In the genomic region with DNA sequence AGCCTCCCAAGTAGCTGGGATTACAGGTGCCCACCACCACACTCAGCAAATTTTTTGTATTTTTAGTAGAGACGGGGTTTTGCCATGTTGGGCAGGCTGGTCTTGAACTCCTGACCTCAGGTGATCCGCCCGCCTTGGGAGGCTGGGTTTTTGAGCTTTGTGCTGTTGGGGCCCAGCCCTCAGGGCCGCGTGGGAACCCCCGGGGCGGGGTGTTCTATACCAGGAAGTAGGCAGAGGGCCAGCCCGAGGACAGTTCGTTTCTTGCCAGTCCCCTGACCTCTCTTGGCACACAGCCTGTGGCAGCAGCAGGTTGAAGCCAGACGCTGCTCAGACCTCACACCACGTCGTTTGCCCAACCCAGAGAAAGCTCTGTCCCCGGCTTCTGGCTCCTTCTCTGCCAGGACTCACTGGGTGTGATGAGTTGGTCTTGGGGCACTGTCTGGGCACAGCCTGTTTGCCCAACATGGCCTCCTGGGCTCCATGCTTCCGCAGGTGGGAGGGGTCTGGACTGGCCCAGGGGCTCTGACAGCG, we compare ENCODE assay signal across 10 cellular contexts. TPM values are rescaled to one million over a fixed set of nuclear protein-coding genes. Genes with fewer than 3 reads are reported as not detected.
DNase-seq lines count a peak whose midpoint lies in the region; ATAC-seq and TF ChIP-seq lines count a peak whose summit lies in the region.
"Had no signal": no experiment of that assay in that cellular context is flagged by ENCODE, and none has a peak within 500 bp of the region (broad histone marks: within the 10 kb centered on the region; RNA-seq: fewer than 3 reads in every experiment).

No MANE protein-coding gene starts in this region.

- H3K9me3 ChIP-seq in colonic mucosa (no peaks in the 10 kb centered on the region), aorta (ENCODE audit: control insufficient read depth, low read length) (no peaks in the 10 kb centered on the region)

- 41 to 47% methylated on average over 15 of the region's 15 CpGs for WGBS in aorta, 2 donors

- H3K4me3 ChIP-seq in colonic mucosa (no peak overlapping the region), aorta (ENCODE audit: low read length in 2 of 2) (no peak overlapping the region)

- no peak for TF ChIP-seq CTCF in colonic mucosa (IDR thresholded peaks at IDR 0.05)

- intact Hi-C loops in colonic mucosa (cut with DNase I) (no loop called here), aorta (cut with DNase I) (no loop called here)

- H3K9me3 Mint-ChIP-seq in activated naive CD8-positive, alpha-beta T cell treated with anti-CD3 and anti-CD28 coated beads, Interleukin-2, amount 10 ng/mL, durations not matched to agents 7 days and 5 days, result no peaks in the 10 kb centered on the region
- H3K9me3 Mint-ChIP-seq in activated naive CD8-positive, alpha-beta T cell treated with anti-CD3 and anti-CD28 coated beads, Interleukin-2, amount 50 U/mL, for 24 hours, result no peaks in the 10 kb centered on the region
- no peaks in the 10 kb centered on the region for H3K9me3 Mint-ChIP-seq in stimulated activated memory B cell treated with anti-CD40 and anti-IgM and Interleukin-4, amounts not matched to agents 10 μg/mL and 1 μg/mL and 100 μg/mL, for 72 hours

- H3K27me3 ChIP-seq in colonic mucosa (no peaks in the 10 kb centered on the region), aorta (ENCODE audit: control insufficient read depth in 1 of 2, insufficient read depth in 2 of 2, low read length in 1 of 2) (no peaks in the 10 kb centered on the region)

- H3K4me3 Mint-ChIP-seq in activated naive CD8-positive, alpha-beta T cell treated with anti-CD3 and anti-CD28 coated beads, Interleukin-2, amount 10 ng/mL, durations not matched to agents 7 days and 5 days, result no peak overlapping the region
- H3K4me3 Mint-ChIP-seq in activated naive CD8-positive, alpha-beta T cell treated with anti-CD3 and anti-CD28 coated beads, Interleukin-2, amount 50 U/mL, for 24 hours, result no peak overlapping the region
- H3K4me3 Mint-ChIP-seq in stimulated activated memory B cell treated with anti-CD40 and anti-IgM and Interleukin-4, amounts not matched to agents 10 μg/mL and 1 μg/mL and 100 μg/mL, for 72 hours, result no peak overlapping the region

- ATAC-seq in activated naive CD8-positive, alpha-beta T cell treated with anti-CD3 and anti-CD28 coated beads, Interleukin-2, amount 10 ng/mL, durations not matched to agents 7 days and 5 days (ENCODE audit: low read depth), result no peak
- no peak for ATAC-seq in activated naive CD8-positive, alpha-beta T cell treated with anti-CD3 and anti-CD28 coated beads, Interleukin-2, amount 50 U/mL, for 24 hours
- ATAC-seq in aorta (ENCODE audit: low FRiP score) (peak; percentile 70), HG02884 (IDR thresholded peaks at IDR 0.05; ENCODE audit: unreplicated experiment) (no peak)
- no peak for ATAC-seq in stimulated activated memory B cell treated with anti-CD40 and anti-IgM and Interleukin-4, amounts not matched to agents 10 μg/mL and 1 μg/mL and 100 μg/mL, for 72 hours

- H3K4me1 ChIP-seq in colonic mucosa, result peaks cover 16% of the 10 kb centered on the region
- no peaks in the 10 kb centered on the region for H3K4me1 ChIP-seq in aorta (ENCODE audit: control insufficient read depth in 1 of 2, insufficient read depth in 2 of 2, low read length in 2 of 2)

- peaks cover 2% of the 10 kb centered on the region for H3K27me3 Mint-ChIP-seq in activated naive CD8-positive, alpha-beta T cell treated with anti-CD3 and anti-CD28 coated beads, Interleukin-2, amount 10 ng/mL, durations not matched to agents 7 days and 5 days
- no peaks in the 10 kb centered on the region for H3K27me3 Mint-ChIP-seq in activated naive CD8-positive, alpha-beta T cell treated with anti-CD3 and anti-CD28 coated beads, Interleukin-2, amount 50 U/mL, for 24 hours
- peaks cover 22% of the 10 kb centered on the region for H3K27me3 Mint-ChIP-seq in stimulated activated memory B cell treated with anti-CD40 and anti-IgM and Interleukin-4, amounts not matched to agents 10 μg/mL and 1 μg/mL and 100 μg/mL, for 72 hours

- peak; percentile 33 for DNase-seq in activated naive CD8-positive, alpha-beta T cell treated with anti-CD3 and anti-CD28 coated beads, Interleukin-2, amount 10 ng/mL, durations not matched to agents 7 days and 5 days
- no peak for DNase-seq in activated naive CD8-positive, alpha-beta T cell treated with anti-CD3 and anti-CD28 coated beads, Interleukin-2, amount 50 U/mL, for 24 hours
- DNase-seq in colonic mucosa, result peak; percentile 98
- DNase-seq in lung microvascular endothelial cell (ENCODE audit: low read depth in 2 of 2), result peak; percentile 44 to 82
- peak; percentile 84 to 90 for DNase-seq in aorta
- DNase-seq in cerebellar cortex (ENCODE audit: low spot score), result no peak
- DNase-seq: NCI-H1436, T-helper 9 cell had no signal

- no peaks in the 10 kb centered on the region for H3K36me3 Mint-ChIP-seq in activated naive CD8-positive, alpha-beta T cell treated with anti-CD3 and anti-CD28 coated beads, Interleukin-2, amount 10 ng/mL, durations not matched to agents 7 days and 5 days
- H3K36me3 Mint-ChIP-seq in activated naive CD8-positive, alpha-beta T cell treated with anti-CD3 and anti-CD28 coated beads, Interleukin-2, amount 50 U/mL, for 24 hours (ENCODE audit: low read depth), result no peaks in the 10 kb centered on the region
- no peaks in the 10 kb centered on the region for H3K36me3 Mint-ChIP-seq in stimulated activated memory B cell treated with anti-CD40 and anti-IgM and Interleukin-4, amounts not matched to agents 10 μg/mL and 1 μg/mL and 100 μg/mL, for 72 hours

- H3K36me3 ChIP-seq in colonic mucosa (no peaks in the 10 kb centered on the region), aorta (ENCODE audit: control insufficient read depth in 1 of 2, insufficient read depth in 2 of 2, low read length in 1 of 2) (no peaks in the 10 kb centered on the region)

- peaks cover 15% of the 10 kb centered on the region for H3K4me1 Mint-ChIP-seq in activated naive CD8-positive, alpha-beta T cell treated with anti-CD3 and anti-CD28 coated beads, Interleukin-2, amount 10 ng/mL, durations not matched to agents 7 days and 5 days
- peaks cover 16% of the 10 kb centered on the region for H3K4me1 Mint-ChIP-seq in activated naive CD8-positive, alpha-beta T cell treated with anti-CD3 and anti-CD28 coated beads, Interleukin-2, amount 50 U/mL, for 24 hours
- peaks cover 15% of the 10 kb centered on the region for H3K4me1 Mint-ChIP-seq in stimulated activated memory B cell treated with anti-CD40 and anti-IgM and Interleukin-4, amounts not matched to agents 10 μg/mL and 1 μg/mL and 100 μg/mL, for 72 hours

- no peak overlapping the region for H3K27ac Mint-ChIP-seq in activated naive CD8-positive, alpha-beta T cell treated with anti-CD3 and anti-CD28 coated beads, Interleukin-2, amount 10 ng/mL, durations not matched to agents 7 days and 5 days
- H3K27ac Mint-ChIP-seq in activated naive CD8-positive, alpha-beta T cell treated with anti-CD3 and anti-CD28 coated beads, Interleukin-2, amount 50 U/mL, for 24 hours, result no peak overlapping the region
- H3K27ac Mint-ChIP-seq in stimulated activated memory B cell treated with anti-CD40 and anti-IgM and Interleukin-4, amounts not matched to agents 10 μg/mL and 1 μg/mL and 100 μg/mL, for 72 hours, result no peak overlapping the region

- peak overlapping the region; percentile 84 for H3K27ac ChIP-seq in colonic mucosa
- H3K27ac ChIP-seq in aorta (ENCODE audit: low read depth in 1 of 2, low read length in 2 of 2), result no peak overlapping the region

- peak overlapping the region; percentile 82 to 85 for H3K9ac ChIP-seq in colonic mucosa (ENCODE audit: low read depth in 2 of 2, low read length in 2 of 2)

- POLR2A ChIA-PET in activated naive CD8-positive, alpha-beta T cell treated with anti-CD3 and anti-CD28 coated beads, Interleukin-2, amount 10 ng/mL, durations not matched to agents 7 days and 5 days (lab: Charles Lee), result no interaction called here

RNA-seq across cellular contexts. Expression of gene CHKA, which starts 24.9 kb away (rescaled TPM):
- total RNA-seq in activated naive CD8-positive, alpha-beta T cell treated with anti-CD3 and anti-CD28 coated beads, Interleukin-2, amount 10 ng/mL, durations not matched to agents 7 days and 5 days, result 1 to 10 TPM; 8.1 to 9.2 TPM
- 10 to 100 TPM; 50.1 to 83.7 TPM for total RNA-seq in colonic mucosa
- total RNA-seq in lung microvascular endothelial cell, result 19.6 and 25.4 TPM in 2 replicates
- 10 to 100 TPM; 15.2 to 19.9 TPM for total RNA-seq in aorta
- 1 to 10 TPM; 8.2 to 8.9 TPM for polyA plus RNA-seq in aorta

Comparison
In these comparisons a context has a peak if more than half of its experiments do, and no peak if none do; other contexts are left out.
1. DNase-seq: peak in activated naive CD8-positive, alpha-beta T cell treated with anti-CD3 and anti-CD28 coated beads, Interleukin-2, amount 10 ng/mL, durations not matched to agents 7 days and 5 days (single experiment), colonic mucosa (single experiment), lung microvascular endothelial cell (2 of 2) and aorta (2 of 2); none in activated naive CD8-positive, alpha-beta T cell treated with anti-CD3 and anti-CD28 coated beads, Interleukin-2, amount 50 U/mL, for 24 hours (single experiment) and cerebellar cortex (single experiment).